In the genomic region with DNA sequence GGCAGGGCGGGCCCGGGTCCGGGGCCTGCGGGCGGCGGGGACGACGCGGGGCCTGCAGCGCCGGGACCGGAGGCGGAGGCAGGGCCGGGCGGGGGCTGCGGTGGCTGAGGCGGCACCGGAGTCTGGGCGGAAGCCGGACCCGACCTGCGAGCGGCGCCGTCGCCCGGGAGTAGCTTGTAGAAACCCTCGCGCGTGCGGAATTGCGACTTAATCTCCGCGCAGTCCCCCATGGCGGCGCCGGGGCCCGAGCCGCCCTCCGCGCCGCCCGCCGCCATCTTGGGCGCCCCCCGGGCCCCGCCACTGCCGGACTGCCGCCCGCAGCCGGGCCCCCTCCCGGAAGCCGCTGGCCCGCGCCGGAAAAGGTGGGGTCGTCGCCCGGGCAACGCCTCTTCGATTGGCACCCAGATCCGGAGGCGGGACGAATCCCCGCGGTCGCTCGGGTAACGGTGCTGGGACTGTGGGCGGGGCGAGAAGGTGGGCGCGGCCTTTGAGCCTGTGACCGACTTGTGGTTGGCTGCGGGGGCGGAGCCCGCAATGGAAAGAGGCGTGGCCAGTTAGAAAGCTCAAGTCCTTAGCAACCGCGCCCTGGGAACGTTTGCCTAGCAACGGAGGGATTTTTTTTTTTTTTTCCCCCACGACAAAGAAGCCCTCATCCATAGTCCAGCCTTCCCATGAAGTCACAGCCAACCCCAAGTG, we compare ENCODE assay signal across 8 cellular contexts. TPM values are rescaled to one million over a fixed set of nuclear protein-coding genes. Genes with fewer than 3 reads are reported as not detected.
DNase-seq lines count a peak whose midpoint lies in the region; ATAC-seq and TF ChIP-seq lines count a peak whose summit lies in the region.

A gene with protein sequence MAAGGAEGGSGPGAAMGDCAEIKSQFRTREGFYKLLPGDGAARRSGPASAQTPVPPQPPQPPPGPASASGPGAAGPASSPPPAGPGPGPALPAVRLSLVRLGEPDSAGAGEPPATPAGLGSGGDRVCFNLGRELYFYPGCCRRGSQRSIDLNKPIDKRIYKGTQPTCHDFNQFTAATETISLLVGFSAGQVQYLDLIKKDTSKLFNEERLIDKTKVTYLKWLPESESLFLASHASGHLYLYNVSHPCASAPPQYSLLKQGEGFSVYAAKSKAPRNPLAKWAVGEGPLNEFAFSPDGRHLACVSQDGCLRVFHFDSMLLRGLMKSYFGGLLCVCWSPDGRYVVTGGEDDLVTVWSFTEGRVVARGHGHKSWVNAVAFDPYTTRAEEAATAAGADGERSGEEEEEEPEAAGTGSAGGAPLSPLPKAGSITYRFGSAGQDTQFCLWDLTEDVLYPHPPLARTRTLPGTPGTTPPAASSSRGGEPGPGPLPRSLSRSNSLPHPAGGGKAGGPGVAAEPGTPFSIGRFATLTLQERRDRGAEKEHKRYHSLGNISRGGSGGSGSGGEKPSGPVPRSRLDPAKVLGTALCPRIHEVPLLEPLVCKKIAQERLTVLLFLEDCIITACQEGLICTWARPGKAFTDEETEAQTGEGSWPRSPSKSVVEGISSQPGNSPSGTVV (minus strand): TSS at position 364 of the 696 bp plus-strand sequence. CDS start 89 bp downstream, at position 275.

- peaks cover 33% of the 10 kb centered on the region for H3K4me1 Mint-ChIP-seq in activated naive CD8-positive, alpha-beta T cell (ENCODE audit: low read depth)
- H3K4me1 Mint-ChIP-seq in glutamatergic neuron (ENCODE audit: low read depth, unreplicated experiment) = peaks cover 12% of the 10 kb centered on the region
- peaks cover 20% of the 10 kb centered on the region for H3K4me1 Mint-ChIP-seq in osteocyte (ENCODE audit: unreplicated experiment)

- TF ChIP-seq CTCF in glutamatergic neuron (IDR thresholded peaks at IDR 0.05; ENCODE audit: partially characterized antibody, unreplicated experiment) = no peak
- no peak for TF ChIP-seq CTCF in osteocyte (IDR thresholded peaks at IDR 0.05)

- peaks cover 14% of the 10 kb centered on the region for H3K4me1 ChIP-seq in thymus (ENCODE audit: control insufficient read depth, insufficient read depth, low read length)

- WGBS in thymus = under 1% methylated on average over 83 of the region's 83 CpGs

- peaks cover 16% of the 10 kb centered on the region for H3K27me3 Mint-ChIP-seq in activated naive CD8-positive, alpha-beta T cell
- H3K27me3 Mint-ChIP-seq in glutamatergic neuron (ENCODE audit: unreplicated experiment) = peaks cover 7% of the 10 kb centered on the region
- H3K27me3 Mint-ChIP-seq in osteocyte (ENCODE audit: unreplicated experiment) = no peaks in the 10 kb centered on the region

- H3K36me3 Mint-ChIP-seq in activated naive CD8-positive, alpha-beta T cell = peaks cover 16% of the 10 kb centered on the region
- no peaks in the 10 kb centered on the region for H3K36me3 Mint-ChIP-seq in glutamatergic neuron (ENCODE audit: unreplicated experiment)
- H3K36me3 Mint-ChIP-seq in osteocyte (ENCODE audit: unreplicated experiment) = peaks cover 10% of the 10 kb centered on the region

- ATAC-seq in HG02571 (IDR thresholded peaks at IDR 0.05; ENCODE audit: unreplicated experiment) (peak; percentile 92), SK-N-SH treated with all-trans-retinoic acid at 6 μM for 48 hours (peak; percentile 96)

- peaks cover 18% of the 10 kb centered on the region for H3K36me3 ChIP-seq in thymus (ENCODE audit: control insufficient read depth, insufficient read depth)

- no peaks in the 10 kb centered on the region for H3K9me3 ChIP-seq in thymus (ENCODE audit: control insufficient read depth)

- peak within 1 kb of the TSS; percentile 40 for H3K27ac ChIP-seq in thymus (ENCODE audit: low read depth)

- H3K4me3 Mint-ChIP-seq in activated naive CD8-positive, alpha-beta T cell = peak within 1 kb of the TSS; percentile 96
- peak within 1 kb of the TSS; percentile 98 for H3K4me3 Mint-ChIP-seq in glutamatergic neuron (ENCODE audit: unreplicated experiment)
- H3K4me3 Mint-ChIP-seq in osteocyte (ENCODE audit: unreplicated experiment) = peak within 1 kb of the TSS; percentile 91

- H3K9me3 Mint-ChIP-seq in activated naive CD8-positive, alpha-beta T cell (ENCODE audit: low read depth) = no peaks in the 10 kb centered on the region
- H3K9me3 Mint-ChIP-seq in glutamatergic neuron (ENCODE audit: unreplicated experiment) (peaks cover 10% of the 10 kb centered on the region), osteocyte (ENCODE audit: unreplicated experiment) (no peaks in the 10 kb centered on the region)

- H3K27me3 ChIP-seq in thymus (ENCODE audit: control insufficient read depth, insufficient read depth) = no peaks in the 10 kb centered on the region

- H3K27ac Mint-ChIP-seq in activated naive CD8-positive, alpha-beta T cell = peak within 1 kb of the TSS; percentile 79
- H3K27ac Mint-ChIP-seq in glutamatergic neuron (ENCODE audit: unreplicated experiment) = peak within 1 kb of the TSS; percentile 87
- peak within 1 kb of the TSS; percentile 90 for H3K27ac Mint-ChIP-seq in osteocyte (ENCODE audit: unreplicated experiment)

- DNase-seq in GM04504 (ENCODE audit: low read depth) (peak; percentile 97), NCI-H1092 (lab: John Stamatoyannopoulos, UW) (peak; percentile 97), glutamatergic neuron (peak; percentile 100), osteocyte (ENCODE audit: extremely low spot score, unreplicated experiment) (peak; percentile 100)

- peak within 1 kb of the TSS; percentile 86 for H3K4me3 ChIP-seq in thymus (ENCODE audit: low read length)

TF ChIP-seq in SK-N-SH treated with all-trans-retinoic acid at 6 μM for 48 hours, 23 proteins besides CTCF, POLR2A, EP300 and RAD21:
- TF ChIP-seq ARNTL (CRISPR knock-in tag; IDR thresholded peaks at IDR 0.05; ENCODE audit: borderline replicate concordance, low read depth) = no peak
- TF ChIP-seq PPARA (CRISPR knock-in tag; IDR thresholded peaks at IDR 0.05; ENCODE audit: borderline replicate concordance) = no peak
- no peak for TF ChIP-seq ESRRG (CRISPR knock-in tag; IDR thresholded peaks at IDR 0.05)
- TF ChIP-seq, protein P1, sequence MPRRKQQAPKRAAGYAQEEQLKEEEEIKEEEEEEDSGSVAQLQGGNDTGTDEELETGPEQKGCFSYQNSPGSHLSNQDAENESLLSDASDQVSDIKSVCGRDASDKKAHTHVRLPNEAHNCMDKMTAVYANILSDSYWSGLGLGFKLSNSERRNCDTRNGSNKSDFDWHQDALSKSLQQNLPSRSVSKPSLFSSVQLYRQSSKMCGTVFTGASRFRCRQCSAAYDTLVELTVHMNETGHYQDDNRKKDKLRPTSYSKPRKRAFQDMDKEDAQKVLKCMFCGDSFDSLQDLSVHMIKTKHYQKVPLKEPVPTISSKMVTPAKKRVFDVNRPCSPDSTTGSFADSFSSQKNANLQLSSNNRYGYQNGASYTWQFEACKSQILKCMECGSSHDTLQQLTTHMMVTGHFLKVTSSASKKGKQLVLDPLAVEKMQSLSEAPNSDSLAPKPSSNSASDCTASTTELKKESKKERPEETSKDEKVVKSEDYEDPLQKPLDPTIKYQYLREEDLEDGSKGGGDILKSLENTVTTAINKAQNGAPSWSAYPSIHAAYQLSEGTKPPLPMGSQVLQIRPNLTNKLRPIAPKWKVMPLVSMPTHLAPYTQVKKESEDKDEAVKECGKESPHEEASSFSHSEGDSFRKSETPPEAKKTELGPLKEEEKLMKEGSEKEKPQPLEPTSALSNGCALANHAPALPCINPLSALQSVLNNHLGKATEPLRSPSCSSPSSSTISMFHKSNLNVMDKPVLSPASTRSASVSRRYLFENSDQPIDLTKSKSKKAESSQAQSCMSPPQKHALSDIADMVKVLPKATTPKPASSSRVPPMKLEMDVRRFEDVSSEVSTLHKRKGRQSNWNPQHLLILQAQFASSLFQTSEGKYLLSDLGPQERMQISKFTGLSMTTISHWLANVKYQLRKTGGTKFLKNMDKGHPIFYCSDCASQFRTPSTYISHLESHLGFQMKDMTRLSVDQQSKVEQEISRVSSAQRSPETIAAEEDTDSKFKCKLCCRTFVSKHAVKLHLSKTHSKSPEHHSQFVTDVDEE (CRISPR knock-in tag; IDR thresholded peaks at IDR 0.05) = no peak
- no peak for TF ChIP-seq CSRNP3 (CRISPR knock-in tag; IDR thresholded peaks at IDR 0.05)
- no peak for TF ChIP-seq TCF4 (CRISPR knock-in tag; IDR thresholded peaks at IDR 0.05; ENCODE audit: borderline replicate concordance)
- TF ChIP-seq ZFP30 (CRISPR knock-in tag; IDR thresholded peaks at IDR 0.05) = no peak
- TF ChIP-seq, protein P2, sequence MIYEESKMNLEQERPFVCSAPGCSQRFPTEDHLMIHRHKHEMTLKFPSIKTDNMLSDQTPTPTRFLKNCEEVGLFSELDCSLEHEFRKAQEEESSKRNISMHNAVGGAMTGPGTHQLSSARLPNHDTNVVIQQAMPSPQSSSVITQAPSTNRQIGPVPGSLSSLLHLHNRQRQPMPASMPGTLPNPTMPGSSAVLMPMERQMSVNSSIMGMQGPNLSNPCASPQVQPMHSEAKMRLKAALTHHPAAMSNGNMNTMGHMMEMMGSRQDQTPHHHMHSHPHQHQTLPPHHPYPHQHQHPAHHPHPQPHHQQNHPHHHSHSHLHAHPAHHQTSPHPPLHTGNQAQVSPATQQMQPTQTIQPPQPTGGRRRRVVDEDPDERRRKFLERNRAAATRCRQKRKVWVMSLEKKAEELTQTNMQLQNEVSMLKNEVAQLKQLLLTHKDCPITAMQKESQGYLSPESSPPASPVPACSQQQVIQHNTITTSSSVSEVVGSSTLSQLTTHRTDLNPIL (CRISPR knock-in tag; IDR thresholded peaks at IDR 0.05; ENCODE audit: low read depth) = no peak

RNA-seq across cellular contexts. Expression of the gene that starts here (rescaled TPM):
- total RNA-seq in glutamatergic neuron (ENCODE audit: unreplicated experiment) (123 TPM), osteocyte (79.2 and 91.0 TPM in 2 replicates)
- 18.1 TPM for polyA plus RNA-seq in thymus

Comparison
In these comparisons a context has a peak if more than half of its experiments do, and no peak if none do; other contexts are left out.
1. Peak in every context shown above with its lines: DNase-seq, ATAC-seq, H3K4me3 ChIP-seq and H3K27ac ChIP-seq.